In the genomic region with DNA sequence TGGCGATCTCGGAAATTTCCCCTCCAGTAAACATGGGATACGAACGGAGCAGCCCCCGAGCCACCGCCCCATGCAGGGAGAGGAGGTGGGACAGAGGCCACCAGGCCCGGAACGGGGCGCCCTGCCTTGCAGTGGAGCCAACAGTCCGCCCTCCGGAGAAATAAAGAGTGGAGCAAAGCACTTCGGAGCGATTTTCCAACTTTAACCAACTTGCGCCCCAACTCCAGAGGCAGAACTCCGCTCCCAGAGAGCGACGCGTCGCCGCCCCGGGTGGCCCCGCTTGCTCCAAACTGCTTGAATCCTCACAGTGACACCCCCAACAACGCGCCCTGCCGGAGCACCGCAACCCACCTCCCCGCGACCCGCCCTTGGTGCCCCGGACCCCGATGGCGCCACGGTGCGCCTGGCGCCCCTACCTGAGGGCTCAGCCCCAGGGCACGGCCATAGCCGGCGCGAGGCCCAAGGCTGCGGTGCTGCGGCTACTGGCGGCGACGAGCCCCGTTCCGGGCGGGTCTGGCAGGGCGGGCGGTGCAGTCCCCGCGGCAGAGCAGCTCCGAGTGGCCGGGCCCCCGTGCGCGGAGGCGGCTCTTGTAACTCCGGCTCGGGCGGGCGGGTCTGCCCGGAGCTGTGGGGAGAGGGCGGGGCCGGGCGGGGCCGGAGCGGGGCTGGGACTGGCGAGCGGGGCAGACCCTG, we compare ENCODE assay signal across 8 cellular contexts. TPM values are rescaled to one million over a fixed set of nuclear protein-coding genes. Genes with fewer than 3 reads are reported as not detected.
DNase-seq lines count a peak whose midpoint lies in the region; ATAC-seq, FAIRE-seq and TF ChIP-seq lines count a peak whose summit lies in the region.

A gene with protein sequence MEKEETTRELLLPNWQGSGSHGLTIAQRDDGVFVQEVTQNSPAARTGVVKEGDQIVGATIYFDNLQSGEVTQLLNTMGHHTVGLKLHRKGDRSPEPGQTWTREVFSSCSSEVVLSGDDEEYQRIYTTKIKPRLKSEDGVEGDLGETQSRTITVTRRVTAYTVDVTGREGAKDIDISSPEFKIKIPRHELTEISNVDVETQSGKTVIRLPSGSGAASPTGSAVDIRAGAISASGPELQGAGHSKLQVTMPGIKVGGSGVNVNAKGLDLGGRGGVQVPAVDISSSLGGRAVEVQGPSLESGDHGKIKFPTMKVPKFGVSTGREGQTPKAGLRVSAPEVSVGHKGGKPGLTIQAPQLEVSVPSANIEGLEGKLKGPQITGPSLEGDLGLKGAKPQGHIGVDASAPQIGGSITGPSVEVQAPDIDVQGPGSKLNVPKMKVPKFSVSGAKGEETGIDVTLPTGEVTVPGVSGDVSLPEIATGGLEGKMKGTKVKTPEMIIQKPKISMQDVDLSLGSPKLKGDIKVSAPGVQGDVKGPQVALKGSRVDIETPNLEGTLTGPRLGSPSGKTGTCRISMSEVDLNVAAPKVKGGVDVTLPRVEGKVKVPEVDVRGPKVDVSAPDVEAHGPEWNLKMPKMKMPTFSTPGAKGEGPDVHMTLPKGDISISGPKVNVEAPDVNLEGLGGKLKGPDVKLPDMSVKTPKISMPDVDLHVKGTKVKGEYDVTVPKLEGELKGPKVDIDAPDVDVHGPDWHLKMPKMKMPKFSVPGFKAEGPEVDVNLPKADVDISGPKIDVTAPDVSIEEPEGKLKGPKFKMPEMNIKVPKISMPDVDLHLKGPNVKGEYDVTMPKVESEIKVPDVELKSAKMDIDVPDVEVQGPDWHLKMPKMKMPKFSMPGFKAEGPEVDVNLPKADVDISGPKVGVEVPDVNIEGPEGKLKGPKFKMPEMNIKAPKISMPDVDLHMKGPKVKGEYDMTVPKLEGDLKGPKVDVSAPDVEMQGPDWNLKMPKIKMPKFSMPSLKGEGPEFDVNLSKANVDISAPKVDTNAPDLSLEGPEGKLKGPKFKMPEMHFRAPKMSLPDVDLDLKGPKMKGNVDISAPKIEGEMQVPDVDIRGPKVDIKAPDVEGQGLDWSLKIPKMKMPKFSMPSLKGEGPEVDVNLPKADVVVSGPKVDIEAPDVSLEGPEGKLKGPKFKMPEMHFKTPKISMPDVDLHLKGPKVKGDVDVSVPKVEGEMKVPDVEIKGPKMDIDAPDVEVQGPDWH (N-terminal part only) (minus strand): TSS at position 563 of the 693 bp plus-strand sequence. CDS start 10,708 bp downstream, outside the sequence.

- no peak for FAIRE-seq in H54 (lab: Jason Lieb, UNC)

- CTCF ChIA-PET in RWPE1 (lab: Yijun Ruan, JAX), result interaction anchor here (0.7 to 1.5 kb wide), 3 partner anchors 9 to 122 kb away, joined by 4 to 10 read pairs (median 4); no protein-coding TSS in a partner anchor

- TF ChIP-seq CTCF in RWPE1 (conservative IDR thresholded peaks at IDR 0.05; ENCODE audit: low read depth), result no peak
- TF ChIP-seq CTCF in omental fat pad (IDR thresholded peaks at IDR 0.05), result no peak

- H3K27ac ChIP-seq in RWPE1, result peak within 1 kb of the TSS; percentile 100

- peak within 1 kb of the TSS in 1 of 2 donors; percentile 90 for H3K27ac Mint-ChIP-seq in activated naive CD4-positive, alpha-beta T cell treated with anti-CD3 and anti-CD28 coated beads, Interleukin-2, amount 50 U/mL, for 72 hours

- ATAC-seq in activated naive CD4-positive, alpha-beta T cell treated with anti-CD3 and anti-CD28 coated beads, Interleukin-2, amount 50 U/mL, for 72 hours, result peak; percentile 47 to 54
- ATAC-seq in omental fat pad (ENCODE audit: low FRiP score), result peak; percentile 44
- no peak for ATAC-seq in GM19397 (IDR thresholded peaks at IDR 0.05; ENCODE audit: unreplicated experiment)

- POLR2A ChIA-PET in RWPE1 (lab: Yijun Ruan, JAX; ENCODE audit: low non-redundant PET), result interaction anchor here (0.7 to 2.3 kb wide), 5 partner anchors 9 to 45 kb away, joined by 3 to 11 read pairs (median 5); a partner anchor contains a TSS

- DNase-seq in AG08396 (ENCODE audit: low spot score) (peak; percentile 85), H54 (ENCODE audit: insufficient read length, low spot score) (peak; percentile 46), RWPE1 (ENCODE audit: low spot score) (peak; percentile 62), glomerular endothelial cell (ENCODE audit: extremely low read depth, low read depth, low spot score) (no peak), omental fat pad (ENCODE audit: low spot score) (no peak), NCI-H2107 treated with DMSO at 0.1 percent for 48 hours (lab: John Stamatoyannopoulos, UW; ENCODE audit: unreplicated experiment) (no peak)
- peak; percentile 76 to 81 for DNase-seq in activated naive CD4-positive, alpha-beta T cell treated with anti-CD3 and anti-CD28 coated beads, Interleukin-2, amount 50 U/mL, for 72 hours (ENCODE audit: low spot score in 2 of 2)

- TF ChIP-seq POLR2A in H54 (IDR thresholded peaks at IDR 0.05; ENCODE audit: low read depth, low read length), result peak; percentile 96

- no peaks in the 10 kb centered on the region for H3K36me3 Mint-ChIP-seq in activated naive CD4-positive, alpha-beta T cell treated with anti-CD3 and anti-CD28 coated beads, Interleukin-2, amount 50 U/mL, for 72 hours

- no peaks in the 10 kb centered on the region for H3K9me3 Mint-ChIP-seq in activated naive CD4-positive, alpha-beta T cell treated with anti-CD3 and anti-CD28 coated beads, Interleukin-2, amount 50 U/mL, for 72 hours

RNA-seq across cellular contexts. Expression of the gene that starts here (rescaled TPM):
- total RNA-seq in activated naive CD4-positive, alpha-beta T cell treated with anti-CD3 and anti-CD28 coated beads, Interleukin-2, amount 50 U/mL, for 72 hours, result 10 to 100 TPM; 17.6 to 97.3 TPM
- total RNA-seq in glomerular endothelial cell, result 562 and 666 TPM in 2 replicates
- 1,000 to 10,000 TPM in 3 of 4 donors, 100 to 1,000 TPM in 1; 874 to 1,336 (median 1,047) TPM for total RNA-seq in omental fat pad

Comparison
In these comparisons a context has a peak if more than half of its experiments do, and no peak if none do; other contexts are left out.
1. DNase-seq: peak in AG08396 (single experiment), H54 (single experiment), RWPE1 (single experiment) and activated naive CD4-positive, alpha-beta T cell treated with anti-CD3 and anti-CD28 coated beads, Interleukin-2, amount 50 U/mL, for 72 hours (2 of 2); none in glomerular endothelial cell (single experiment), omental fat pad (single experiment) and NCI-H2107 treated with DMSO at 0.1 percent for 48 hours (single experiment).